In genomic region chr17:68288804-68289203, GRCh38 we compare ENCODE assay signal across 9 cellular contexts.
DNase-seq lines count a peak whose midpoint lies in the region; ATAC-seq and TF ChIP-seq lines count a peak whose summit lies in the region.
"Had no signal": no experiment of that assay in that cellular context is flagged by ENCODE, and none has a peak within 500 bp of the region (broad histone marks: within the 10 kb centered on the region; RNA-seq: fewer than 3 reads in every experiment).

No MANE protein-coding gene starts in this region.

- DNase-seq in AML-193 (lab: John Stamatoyannopoulos, UW) (peak; percentile 72 to 75), iris pigment epithelial cell (ENCODE audit: low read depth) (peak; percentile 33), NCI-H1417 treated with DMSO at 0.1 percent for 48 hours (lab: John Stamatoyannopoulos, UW) (no peak), HPDE6-E6E7 (ENCODE audit: extremely low spot score) (no peak)
- DNase-seq in activated effector memory CD4-positive, alpha-beta T cell treated with Interleukin-2 at 50 U/mL for 16 hours, result no peak
- DNase-seq: H7 had no signal

- H3K36me3 Mint-ChIP-seq in T-helper 1 cell treated with Interleukin-12 subunit alpha and Interleukin-12 subunit beta and Interleukin-4 antibody, amounts not matched to agents 30 μg/mL and 1 μg/mL, for 36 hours (ENCODE audit: low read depth), result peaks cover 3% of the 10 kb centered on the region

- H3K9me3 Mint-ChIP-seq in T-helper 1 cell treated with Interleukin-12 subunit alpha and Interleukin-12 subunit beta and Interleukin-4 antibody, amounts not matched to agents 30 μg/mL and 1 μg/mL, for 36 hours, result no peaks in the 10 kb centered on the region

- TF ChIP-seq CTCF in GM12874 (IDR thresholded peaks at IDR 0.05; ENCODE audit: insufficient read depth, low read depth, low read length), result peak; percentile 22; the same call in 1 of the 2 replicates

- no peak for ATAC-seq in GM18861 (IDR thresholded peaks at IDR 0.05; ENCODE audit: unreplicated experiment)

- H3K4me3 Mint-ChIP-seq in T-helper 1 cell treated with Interleukin-12 subunit alpha and Interleukin-12 subunit beta and Interleukin-4 antibody, amounts not matched to agents 30 μg/mL and 1 μg/mL, for 36 hours, result peak overlapping the region; percentile 14

- H3K4me1 Mint-ChIP-seq in T-helper 1 cell treated with Interleukin-12 subunit alpha and Interleukin-12 subunit beta and Interleukin-4 antibody, amounts not matched to agents 30 μg/mL and 1 μg/mL, for 36 hours (ENCODE audit: low read depth), result peaks cover 33% of the 10 kb centered on the region

- peak overlapping the region; percentile 58 for H3K27ac Mint-ChIP-seq in T-helper 1 cell treated with Interleukin-12 subunit alpha and Interleukin-12 subunit beta and Interleukin-4 antibody, amounts not matched to agents 30 μg/mL and 1 μg/mL, for 36 hours

- H3K27me3 Mint-ChIP-seq in T-helper 1 cell treated with Interleukin-12 subunit alpha and Interleukin-12 subunit beta and Interleukin-4 antibody, amounts not matched to agents 30 μg/mL and 1 μg/mL, for 36 hours (ENCODE audit: low read depth), result peaks cover 4% of the 10 kb centered on the region

Comparison
In these comparisons a context has a peak if more than half of its experiments do, and no peak if none do; other contexts are left out.
1. DNase-seq: peak in AML-193 (2 of 2) and iris pigment epithelial cell (single experiment); none in NCI-H1417 treated with DMSO at 0.1 percent for 48 hours (single experiment), HPDE6-E6E7 (single experiment) and activated effector memory CD4-positive, alpha-beta T cell treated with Interleukin-2 at 50 U/mL for 16 hours (single experiment).